Comparison of ENCODE assay signal across 18 cellular contexts in the genomic region with DNA sequence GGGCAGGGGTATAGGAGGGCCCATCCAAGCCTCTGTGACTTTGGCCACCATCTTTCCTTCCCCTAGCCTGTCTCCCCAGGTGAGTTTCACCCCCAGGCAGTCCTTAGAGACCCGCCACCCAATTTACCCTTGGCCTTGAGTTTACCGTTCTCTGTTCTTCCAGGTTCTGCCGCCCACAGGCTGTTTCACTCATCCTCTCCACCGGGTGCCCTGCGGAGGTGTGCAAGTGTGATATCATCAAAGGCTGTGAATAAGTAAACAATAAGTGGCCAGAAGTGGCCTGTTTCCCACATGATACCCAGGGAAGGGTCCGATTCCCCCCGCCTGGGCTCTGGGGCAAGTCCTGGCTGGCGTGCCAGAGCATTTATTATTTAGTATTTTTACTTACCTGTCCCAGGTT. TPM values are rescaled to one million over a fixed set of nuclear protein-coding genes. Genes with fewer than 3 reads are reported as not detected.
DNase-seq lines count a peak whose midpoint lies in the region; ATAC-seq, FAIRE-seq and TF ChIP-seq lines count a peak whose summit lies in the region.
"Had no signal": no experiment of that assay in that cellular context is flagged by ENCODE, and none has a peak within 500 bp of the region (broad histone marks: within the 10 kb centered on the region; RNA-seq: fewer than 3 reads in every experiment).

No MANE protein-coding gene starts in this region.

- POLR2A ChIA-PET in activated CD4-positive, alpha-beta memory T cell treated with anti-CD3 and anti-CD28 coated beads for 36 hours (lab: Charles Lee), result no interaction called here
- POLR2A ChIA-PET in activated CD4-positive, alpha-beta memory T cell treated with anti-CD3 and anti-CD28 coated beads, Interleukin-2, amount 10 ng/mL, durations not matched to agents 7 days and 5 days (lab: Charles Lee), result no interaction called here
- POLR2A ChIA-PET in A549 (lab: Yijun Ruan, JAX) (no interaction called here), K562 (lab: Yijun Ruan, JAX) (no interaction called here)

- peak; percentile 24 to 30; a peak in 1 of 6 replicates for ATAC-seq in A549
- ATAC-seq in K562, result peak; percentile 29; the same call in 1 of the 3 replicates
- ATAC-seq: CD8-positive, alpha-beta T cell had no signal

- CTCF ChIA-PET in activated CD4-positive, alpha-beta memory T cell treated with anti-CD3 and anti-CD28 coated beads for 36 hours (lab: Charles Lee), result interaction anchor here (1.2 kb wide), 1 partner anchor 14 kb away, joined by 3 read pairs; no protein-coding TSS in a partner anchor
- CTCF ChIA-PET in activated CD4-positive, alpha-beta memory T cell treated with anti-CD3 and anti-CD28 coated beads, Interleukin-2, amount 10 ng/mL, durations not matched to agents 7 days and 5 days (lab: Charles Lee), result no interaction called here
- CTCF ChIA-PET in A549 (lab: Yijun Ruan, JAX) (interaction anchor here (0.8 to 4.6 kb wide), 4 partner anchors 9 to 46 kb away, joined by 3 to 34 read pairs (median 5); a partner anchor contains a TSS), K562 (lab: Yijun Ruan, JAX; ENCODE audit: low intra/inter-chr PET ratio) (no interaction called here)

- no peaks in the 10 kb centered on the region for H3K4me1 ChIP-seq in A549
- H3K4me1 ChIP-seq in K562 (replicated peaks in 1 of 2; ENCODE audit: control insufficient read depth in 2 of 2, insufficient read depth in 2 of 2, low read length in 2 of 2), result peaks cover 0 to 5% of the 10 kb centered on the region in 2 experiments; a peak in 3 of 5 replicates
- H3K4me1 ChIP-seq in ascending aorta, result no peaks in the 10 kb centered on the region
- H3K4me1 ChIP-seq: Caco-2 had no signal

- H3K4me1 Mint-ChIP-seq in activated CD4-positive, alpha-beta memory T cell treated with anti-CD3 and anti-CD28 coated beads for 36 hours (ENCODE audit: low read depth), result peaks cover 12% of the 10 kb centered on the region
- H3K4me1 Mint-ChIP-seq in activated CD4-positive, alpha-beta memory T cell treated with anti-CD3 and anti-CD28 coated beads, Interleukin-2, amount 10 ng/mL, durations not matched to agents 7 days and 5 days, result peaks cover 12% of the 10 kb centered on the region

- no peak overlapping the region for H3K4me3 ChIP-seq in A549
- no peak overlapping the region for H3K4me3 ChIP-seq in K562
- no peak overlapping the region for H3K4me3 ChIP-seq in ascending aorta

- no TSS peak for BruUV-seq in K562 (replicated peaks; lab: Mats Ljungman, UMichigan)

- no peaks in the 10 kb centered on the region for H3K36me3 Mint-ChIP-seq in activated CD4-positive, alpha-beta memory T cell treated with anti-CD3 and anti-CD28 coated beads for 36 hours
- H3K36me3 Mint-ChIP-seq in activated CD4-positive, alpha-beta memory T cell treated with anti-CD3 and anti-CD28 coated beads, Interleukin-2, amount 10 ng/mL, durations not matched to agents 7 days and 5 days (ENCODE audit: low read depth), result peaks cover 9% of the 10 kb centered on the region
- H3K36me3 Mint-ChIP-seq: CD14-positive monocyte; CD8-positive, alpha-beta T cell had no signal

- TF ChIP-seq EP300 in A549 (IDR thresholded peaks at IDR 0.05) (no peak), K562 (IDR thresholded peaks at IDR 0.05; ENCODE audit: low read length) (no peak)

- no peak overlapping the region for H3K9ac ChIP-seq in K562 (ENCODE audit: insufficient read depth in 1 of 2, low read depth in 2 of 2, low read length in 2 of 2)

- no peaks in the 10 kb centered on the region for H4K20me1 ChIP-seq in K562 (replicated peaks; ENCODE audit: control insufficient read depth, insufficient read depth, low read length)

- TF ChIP-seq RAD21 in A549 (conservative IDR thresholded peaks at IDR 0.05 in 1 of 2, IDR thresholded peaks at IDR 0.05 in 1 of 2) (no peak), K562 (CRISPR knock-in tag; conservative IDR thresholded peaks at IDR 0.05 in 1 of 2, IDR thresholded peaks at IDR 0.05 in 1 of 2) (no peak)

- intact Hi-C loops in activated CD4-positive, alpha-beta memory T cell treated with anti-CD3 and anti-CD28 coated beads for 36 hours (cut with micrococcal nuclease), result no loop called here
- intact Hi-C loops in K562 (cut with micrococcal nuclease) (loop anchor here (5.0 kb wide), 1 partner anchor 46 kb away; a partner anchor contains a TSS), ascending aorta (cut with DNase I) (no loop called here)

- TF ChIP-seq CTCF in A549 (IDR thresholded peaks at IDR 0.05) (no peak), K562 (IDR thresholded peaks at IDR 0.05 in 2 of 3, conservative IDR thresholded peaks at IDR 0.05 in 1 of 3; ENCODE audit: insufficient read depth in 2 of 3, low read depth in 1 of 3, low read length in 3 of 3) (no peak), ascending aorta (IDR thresholded peaks at IDR 0.05) (no peak)

- no peaks in the 10 kb centered on the region for H3K9me1 ChIP-seq in K562 (ENCODE audit: control insufficient read depth, insufficient read depth, low read length)

- in situ Hi-C loops in K562 (cut with MboI), result no loop called here

- no peaks in the 10 kb centered on the region for H3K9me3 ChIP-seq in A549
- no peaks in the 10 kb centered on the region for H3K9me3 ChIP-seq in K562 (replicated peaks; ENCODE audit: control insufficient read depth, insufficient read depth, low read depth, low read length)
- no peaks in the 10 kb centered on the region for H3K9me3 ChIP-seq in ascending aorta
- H3K9me3 ChIP-seq: Caco-2 had no signal

- no peak overlapping the region for H2AFZ ChIP-seq in K562 (ENCODE audit: low read depth, low read length)

- H3K27ac Mint-ChIP-seq in activated CD4-positive, alpha-beta memory T cell treated with anti-CD3 and anti-CD28 coated beads for 36 hours, result no peak overlapping the region
- H3K27ac Mint-ChIP-seq in activated CD4-positive, alpha-beta memory T cell treated with anti-CD3 and anti-CD28 coated beads, Interleukin-2, amount 10 ng/mL, durations not matched to agents 7 days and 5 days, result no peak overlapping the region
- H3K27ac Mint-ChIP-seq: CD14-positive monocyte; CD8-positive, alpha-beta T cell; IgD-negative memory B cell had no signal

- 70% methylated on average over 8 of the region's 8 CpGs for WGBS in A549 (ENCODE audit: missing lambda C conversion rate)
- 14% methylated on average over 5 of the region's 8 CpGs for WGBS in K562 (ENCODE audit: insufficient coverage, low coverage, missing lambda C conversion rate)

- no peak overlapping the region for H3K4me2 ChIP-seq in A549
- H3K4me2 ChIP-seq in K562 (ENCODE audit: insufficient read depth, low read length), result no peak overlapping the region

- DNase-seq in activated CD4-positive, alpha-beta memory T cell treated with anti-CD3 and anti-CD28 coated beads for 36 hours, result peak; percentile 49
- DNase-seq in activated CD4-positive, alpha-beta memory T cell treated with anti-CD3 and anti-CD28 coated beads, Interleukin-2, amount 10 ng/mL, durations not matched to agents 7 days and 5 days, result no peak
- DNase-seq in A549 (ENCODE audit: low read depth in 1 of 2, low spot score in 1 of 2) (no peak), COLO668 (lab: John Stamatoyannopoulos, UW; ENCODE audit: unreplicated experiment) (peak; percentile 8), K562 (ENCODE audit: extremely low read depth in 1 of 4, low spot score in 3 of 4) (no peak), ascending aorta (ENCODE audit: low spot score in 2 of 2) (no peak), T1000 (lab: John Stamatoyannopoulos, UW) (no peak), hypothalamus (lab: John Stamatoyannopoulos, UW) (no peak)
- DNase-seq: Caco-2; CD8-positive, alpha-beta T cell; HCEC 1CT had no signal

- no peaks in the 10 kb centered on the region; a peak in 1 of 5 replicates for H3K27me3 ChIP-seq in K562 (ENCODE audit: control insufficient read depth in 2 of 2, insufficient read depth in 2 of 2, low read length in 2 of 2)
- H3K27me3 ChIP-seq in ascending aorta, result no peaks in the 10 kb centered on the region

- H3K27ac ChIP-seq in A549 (no peak overlapping the region), K562 (ENCODE audit: extremely low read depth, low read depth, low read length) (no peak overlapping the region), ascending aorta (no peak overlapping the region)
- H3K27ac ChIP-seq: HL-60 had no signal

- H3K79me2 ChIP-seq in K562 (ENCODE audit: control insufficient read depth, insufficient read depth, low read length), result no peaks in the 10 kb centered on the region

- FAIRE-seq in A549 (lab: Jason Lieb, UNC) (no peak), K562 (lab: Jason Lieb, UNC) (no peak)

- TF ChIP-seq POLR2A in A549 (IDR thresholded peaks at IDR 0.05; ENCODE audit: low read length), result no peak
- no peak for TF ChIP-seq POLR2A in K562 (conservative IDR thresholded peaks at IDR 0.05)

- H3K36me3 ChIP-seq in K562 (ENCODE audit: control insufficient read depth, insufficient read depth, low read length) (no peaks in the 10 kb centered on the region), ascending aorta (no peaks in the 10 kb centered on the region)

- no peak overlapping the region for H3K4me3 Mint-ChIP-seq in activated CD4-positive, alpha-beta memory T cell treated with anti-CD3 and anti-CD28 coated beads for 36 hours
- no peak overlapping the region for H3K4me3 Mint-ChIP-seq in activated CD4-positive, alpha-beta memory T cell treated with anti-CD3 and anti-CD28 coated beads, Interleukin-2, amount 10 ng/mL, durations not matched to agents 7 days and 5 days
- H3K4me3 Mint-ChIP-seq: CD8-positive, alpha-beta T cell had no signal

- H3K27me3 Mint-ChIP-seq in activated CD4-positive, alpha-beta memory T cell treated with anti-CD3 and anti-CD28 coated beads for 36 hours, result no peaks in the 10 kb centered on the region
- H3K27me3 Mint-ChIP-seq in activated CD4-positive, alpha-beta memory T cell treated with anti-CD3 and anti-CD28 coated beads, Interleukin-2, amount 10 ng/mL, durations not matched to agents 7 days and 5 days, result peaks cover 6% of the 10 kb centered on the region

- H3K9me3 Mint-ChIP-seq in activated CD4-positive, alpha-beta memory T cell treated with anti-CD3 and anti-CD28 coated beads for 36 hours, result no peaks in the 10 kb centered on the region
- H3K9me3 Mint-ChIP-seq in activated CD4-positive, alpha-beta memory T cell treated with anti-CD3 and anti-CD28 coated beads, Interleukin-2, amount 10 ng/mL, durations not matched to agents 7 days and 5 days, result peaks cover 3% of the 10 kb centered on the region
- H3K9me3 Mint-ChIP-seq: CD8-positive, alpha-beta T cell; IgD-negative memory B cell had no signal

RNA-seq across cellular contexts. Expression of a gene that starts 15.1 kb away (rescaled TPM):
- total RNA-seq in activated CD4-positive, alpha-beta memory T cell treated with anti-CD3 and anti-CD28 coated beads for 36 hours, result 1 to 10 TPM; 5.0 TPM
- 1 to 10 TPM; 6.0 to 6.9 TPM for total RNA-seq in activated CD4-positive, alpha-beta memory T cell treated with anti-CD3 and anti-CD28 coated beads, Interleukin-2, amount 10 ng/mL, durations not matched to agents 7 days and 5 days
- polyA plus RNA-seq in A549 (2011; rRNA removed), result 0.16 and 0.30 TPM in 2 replicates
- 0.52 and 0.75 TPM in 2 replicates for polyA plus RNA-seq in A549 (2012; cell fraction: cytosol; rRNA removed)
- polyA plus RNA-seq in A549 (2012; cell fraction: nucleus; rRNA removed), result 1.6 and 2.7 TPM in 2 replicates
- polyA plus RNA-seq in A549 (2017; fragmentation: RNase III; extraction: RNeasy Plus Mini Kit Qiagen cat#74134 plus additional on column Dnase treatment), result 0.35 to 0.71 TPM (median 0.68 TPM) in 3 replicates
- 0.49 TPM in 1 of 2 replicates, not detected in the other for polyA minus RNA-seq in A549 (2011; rRNA and poly(A)+ RNA removed)
- 0.35 and 1.1 TPM in 2 replicates for total RNA-seq in K562 (2011; cell fraction: chromatin; rRNA removed; ENCODE audit: low replicate concordance)
- total RNA-seq in K562 (2011; cell fraction: nucleolus; rRNA removed), result 0.67 and 0.92 TPM in 2 replicates
- 0.66 and 0.76 TPM in 2 replicates for total RNA-seq in K562 (2011; cell fraction: nucleoplasm; rRNA removed)
- total RNA-seq in K562 (2014; rRNA removed), result 0.08 and 0.23 TPM in 2 replicates
- not detected in 2 replicates for total RNA-seq in K562 (2014; rRNA removed; fragmentation: Illumina TruSeq; extraction: Trizol)
- total RNA-seq in K562 (2015; rRNA removed; fragmentation: Illumina TruSeq; extraction: Trizol), result 0.19 TPM in 1 of 2 replicates, not detected in the other
- 0.20 and 0.22 TPM in 2 replicates for total RNA-seq in K562 (2021)
- polyA plus RNA-seq in K562 (2011; rRNA removed), result 0.10 and 0.84 TPM in 2 replicates
- 0.30 and 0.63 TPM in 2 replicates for polyA plus RNA-seq in K562 (2011; cell fraction: cytosol; rRNA removed)
- 1.3 and 1.8 TPM in 2 replicates for polyA plus RNA-seq in K562 (2011; cell fraction: nucleus; rRNA removed)
- polyA plus RNA-seq in K562 (2012), result 0.40 and 1.6 TPM in 2 replicates
- 0.47 and 0.52 TPM in 2 replicates for polyA plus RNA-seq in K562 (2014; fragmentation: Illumina TruSeq; extraction: Trizol)
- polyA plus RNA-seq in K562 (2014; fragmentation: Nextera tagmentation; extraction: Ambion mirVana), result not detected
- polyA plus RNA-seq in K562 (2014; rRNA removed), result 0.24 and 0.43 TPM in 2 replicates
- 0.33 TPM in 1 of 2 replicates, not detected in the other for polyA minus RNA-seq in K562 (2011; rRNA and poly(A)+ RNA removed)
- polyA minus RNA-seq in K562 (2011; cell fraction: cytosol; rRNA and poly(A)+ RNA removed), result not detected in 2 replicates
- 0.13 and 0.22 TPM in 2 replicates for polyA minus RNA-seq in K562 (2011; cell fraction: nucleus; rRNA and poly(A)+ RNA removed)
- total RNA-seq in ascending aorta, result not detected
- total RNA-seq: Daoy had no signal
- polyA plus RNA-seq: CD14-positive monocyte, IgD-negative memory B cell had no signal

RNA-seq across cellular contexts. Expression of a gene that starts 19.4 kb away (rescaled TPM):
- total RNA-seq in activated CD4-positive, alpha-beta memory T cell treated with anti-CD3 and anti-CD28 coated beads for 36 hours, result 1,000 to 10,000 TPM; 1,724 to 1,734 TPM
- 1,000 to 10,000 TPM; 1,403 to 1,450 TPM for total RNA-seq in activated CD4-positive, alpha-beta memory T cell treated with anti-CD3 and anti-CD28 coated beads, Interleukin-2, amount 10 ng/mL, durations not matched to agents 7 days and 5 days
- polyA plus RNA-seq in A549 (2011; rRNA removed), result 741 and 761 TPM in 2 replicates
- polyA plus RNA-seq in A549 (2012; cell fraction: cytosol; rRNA removed), result 1,311 and 1,575 TPM in 2 replicates
- 1,948 and 2,569 TPM in 2 replicates for polyA plus RNA-seq in A549 (2012; cell fraction: nucleus; rRNA removed)
- 1,254 to 1,331 TPM (median 1,286 TPM) in 3 replicates for polyA plus RNA-seq in A549 (2017; fragmentation: RNase III; extraction: RNeasy Plus Mini Kit Qiagen cat#74134 plus additional on column Dnase treatment)
- 1,184 and 1,372 TPM in 2 replicates for polyA minus RNA-seq in A549 (2011; rRNA and poly(A)+ RNA removed)
- total RNA-seq in K562 (2011; cell fraction: chromatin; rRNA removed; ENCODE audit: low replicate concordance), result 353 and 782 TPM in 2 replicates
- total RNA-seq in K562 (2011; cell fraction: nucleolus; rRNA removed), result 1,073 and 1,081 TPM in 2 replicates
- 670 and 734 TPM in 2 replicates for total RNA-seq in K562 (2011; cell fraction: nucleoplasm; rRNA removed)
- 1,524 and 2,127 TPM in 2 replicates for total RNA-seq in K562 (2014; rRNA removed)
- 349 and 485 TPM in 2 replicates for total RNA-seq in K562 (2014; rRNA removed; fragmentation: Illumina TruSeq; extraction: Trizol)
- total RNA-seq in K562 (2015; rRNA removed; fragmentation: Illumina TruSeq; extraction: Trizol), result 1,293 TPM in 2 replicates
- total RNA-seq in K562 (2021), result 2,182 and 2,224 TPM in 2 replicates
- polyA plus RNA-seq in K562 (2011; rRNA removed), result 1,608 and 2,690 TPM in 2 replicates
- polyA plus RNA-seq in K562 (2011; cell fraction: cytosol; rRNA removed), result 3,531 and 4,006 TPM in 2 replicates
- 1,789 and 1,816 TPM in 2 replicates for polyA plus RNA-seq in K562 (2011; cell fraction: nucleus; rRNA removed)
- polyA plus RNA-seq in K562 (2012), result 2,117 and 3,116 TPM in 2 replicates
- polyA plus RNA-seq in K562 (2014; fragmentation: Illumina TruSeq; extraction: Trizol), result 1,472 and 2,010 TPM in 2 replicates
- polyA plus RNA-seq in K562 (2014; fragmentation: Nextera tagmentation; extraction: Ambion mirVana), result 100 to 1,000 TPM; 311 to 650 TPM
- 1,079 and 1,272 TPM in 2 replicates for polyA plus RNA-seq in K562 (2014; rRNA removed)
- 1,182 and 1,195 TPM in 2 replicates for polyA minus RNA-seq in K562 (2011; rRNA and poly(A)+ RNA removed)
- 2,149 and 3,513 TPM in 2 replicates for polyA minus RNA-seq in K562 (2011; cell fraction: cytosol; rRNA and poly(A)+ RNA removed)
- 407 and 747 TPM in 2 replicates for polyA minus RNA-seq in K562 (2011; cell fraction: nucleus; rRNA and poly(A)+ RNA removed)
- total RNA-seq in ascending aorta, result 1,202 TPM

RNA-seq across cellular contexts. Expression of a gene that starts 23.2 kb away (rescaled TPM):
- not detected for total RNA-seq in activated CD4-positive, alpha-beta memory T cell treated with anti-CD3 and anti-CD28 coated beads for 36 hours
- not detected for total RNA-seq in activated CD4-positive, alpha-beta memory T cell treated with anti-CD3 and anti-CD28 coated beads, Interleukin-2, amount 10 ng/mL, durations not matched to agents 7 days and 5 days
- polyA plus RNA-seq in A549 (2011; rRNA removed) (not detected in 2 replicates), A549 (2017; fragmentation: RNase III; extraction: RNeasy Plus Mini Kit Qiagen cat#74134 plus additional on column Dnase treatment) (not detected in 3 replicates), K562 (2011; rRNA removed) (not detected in 2 replicates), K562 (2014; fragmentation: Illumina TruSeq; extraction: Trizol) (not detected in 2 replicates), K562 (2014; fragmentation: Nextera tagmentation; extraction: Ambion mirVana) (not detected), K562 (2014; rRNA removed) (not detected in 2 replicates)
- polyA plus RNA-seq in A549 (2012; cell fraction: cytosol; rRNA removed), result not detected in 2 replicates
- polyA plus RNA-seq in A549 (2012; cell fraction: nucleus; rRNA removed), result not detected in 2 replicates
- polyA minus RNA-seq in A549 (2011; rRNA and poly(A)+ RNA removed), result not detected in 2 replicates
- not detected in 2 replicates for total RNA-seq in K562 (2011; cell fraction: chromatin; rRNA removed; ENCODE audit: low replicate concordance)
- total RNA-seq in K562 (2011; cell fraction: nucleolus; rRNA removed), result not detected in 2 replicates
- not detected in 2 replicates for total RNA-seq in K562 (2011; cell fraction: nucleoplasm; rRNA removed)
- total RNA-seq in K562 (2014; rRNA removed) (not detected in 2 replicates), K562 (2014; rRNA removed; fragmentation: Illumina TruSeq; extraction: Trizol) (not detected in 2 replicates), K562 (2015; rRNA removed; fragmentation: Illumina TruSeq; extraction: Trizol) (not detected in 2 replicates), K562 (2021) (not detected in 2 replicates), ascending aorta (not detected)
- polyA plus RNA-seq in K562 (2011; cell fraction: cytosol; rRNA removed), result not detected in 2 replicates
- polyA plus RNA-seq in K562 (2011; cell fraction: nucleus; rRNA removed), result not detected in 2 replicates
- polyA plus RNA-seq in K562 (2012), result not detected in 2 replicates
- not detected in 2 replicates for polyA minus RNA-seq in K562 (2011; rRNA and poly(A)+ RNA removed)
- polyA minus RNA-seq in K562 (2011; cell fraction: cytosol; rRNA and poly(A)+ RNA removed), result not detected in 2 replicates
- polyA minus RNA-seq in K562 (2011; cell fraction: nucleus; rRNA and poly(A)+ RNA removed), result not detected in 2 replicates
- total RNA-seq: A673; Caco-2; CD8-positive, alpha-beta T cell; Daoy; H4 had no signal
- polyA plus RNA-seq: BJ, CD14-positive monocyte, IgD-negative memory B cell had no signal

RNA-seq across cellular contexts. Expression of a gene that starts 29.6 kb away (rescaled TPM):
- 100 to 1,000 TPM; 121 to 133 TPM for total RNA-seq in activated CD4-positive, alpha-beta memory T cell treated with anti-CD3 and anti-CD28 coated beads for 36 hours
- total RNA-seq in activated CD4-positive, alpha-beta memory T cell treated with anti-CD3 and anti-CD28 coated beads, Interleukin-2, amount 10 ng/mL, durations not matched to agents 7 days and 5 days, result 100 to 1,000 TPM; 146 to 147 TPM
- polyA plus RNA-seq in A549 (2011; rRNA removed) (102 and 117 TPM in 2 replicates), A549 (2017; fragmentation: RNase III; extraction: RNeasy Plus Mini Kit Qiagen cat#74134 plus additional on column Dnase treatment) (107 to 117 TPM (median 115 TPM) in 3 replicates), K562 (2011; rRNA removed) (153 and 187 TPM in 2 replicates), K562 (2014; fragmentation: Illumina TruSeq; extraction: Trizol) (138 and 157 TPM in 2 replicates), K562 (2014; fragmentation: Nextera tagmentation; extraction: Ambion mirVana) (10 to 100 TPM in 1 of 2 experiments, 1 to 10 TPM in 1; 3.5 to 10.7 TPM), K562 (2014; rRNA removed) (183 TPM in 2 replicates)
- polyA plus RNA-seq in A549 (2012; cell fraction: cytosol; rRNA removed), result 237 and 266 TPM in 2 replicates
- 236 and 260 TPM in 2 replicates for polyA plus RNA-seq in A549 (2012; cell fraction: nucleus; rRNA removed)
- 326 and 415 TPM in 2 replicates for polyA minus RNA-seq in A549 (2011; rRNA and poly(A)+ RNA removed)
- 46.3 and 109 TPM in 2 replicates for total RNA-seq in K562 (2011; cell fraction: chromatin; rRNA removed; ENCODE audit: low replicate concordance)
- 90.3 and 97.7 TPM in 2 replicates for total RNA-seq in K562 (2011; cell fraction: nucleolus; rRNA removed)
- 76.9 and 90.5 TPM in 2 replicates for total RNA-seq in K562 (2011; cell fraction: nucleoplasm; rRNA removed)
- total RNA-seq in K562 (2014; rRNA removed) (131 and 171 TPM in 2 replicates), K562 (2014; rRNA removed; fragmentation: Illumina TruSeq; extraction: Trizol) (38.9 and 59.9 TPM in 2 replicates), K562 (2015; rRNA removed; fragmentation: Illumina TruSeq; extraction: Trizol) (107 and 115 TPM in 2 replicates), K562 (2021) (158 TPM in 2 replicates), ascending aorta (50.7 TPM)
- 311 and 402 TPM in 2 replicates for polyA plus RNA-seq in K562 (2011; cell fraction: cytosol; rRNA removed)
- polyA plus RNA-seq in K562 (2011; cell fraction: nucleus; rRNA removed), result 149 and 168 TPM in 2 replicates
- 161 and 166 TPM in 2 replicates for polyA plus RNA-seq in K562 (2012)
- 162 and 295 TPM in 2 replicates for polyA minus RNA-seq in K562 (2011; rRNA and poly(A)+ RNA removed)
- polyA minus RNA-seq in K562 (2011; cell fraction: cytosol; rRNA and poly(A)+ RNA removed), result 136 and 139 TPM in 2 replicates
- polyA minus RNA-seq in K562 (2011; cell fraction: nucleus; rRNA and poly(A)+ RNA removed), result 23.2 and 36.2 TPM in 2 replicates

RNA-seq across cellular contexts. Expression of a gene that starts 35.4 kb away (rescaled TPM):
- under 1 TPM; 0.33 to 0.34 TPM for total RNA-seq in activated CD4-positive, alpha-beta memory T cell treated with anti-CD3 and anti-CD28 coated beads for 36 hours
- total RNA-seq in activated CD4-positive, alpha-beta memory T cell treated with anti-CD3 and anti-CD28 coated beads, Interleukin-2, amount 10 ng/mL, durations not matched to agents 7 days and 5 days, result not detected
- 2.5 and 3.4 TPM in 2 replicates for polyA plus RNA-seq in A549 (2011; rRNA removed)
- polyA plus RNA-seq in A549 (2012; cell fraction: cytosol; rRNA removed), result 6.4 and 6.9 TPM in 2 replicates
- 42.3 and 48.7 TPM in 2 replicates for polyA plus RNA-seq in A549 (2012; cell fraction: nucleus; rRNA removed)
- 4.6 to 6.7 TPM (median 5.5 TPM) in 3 replicates for polyA plus RNA-seq in A549 (2017; fragmentation: RNase III; extraction: RNeasy Plus Mini Kit Qiagen cat#74134 plus additional on column Dnase treatment)
- 2.0 and 5.1 TPM in 2 replicates for polyA minus RNA-seq in A549 (2011; rRNA and poly(A)+ RNA removed)
- total RNA-seq in K562 (2011; cell fraction: chromatin; rRNA removed; ENCODE audit: low replicate concordance), result 1.4 and 2.0 TPM in 2 replicates
- 0.79 and 1.2 TPM in 2 replicates for total RNA-seq in K562 (2011; cell fraction: nucleolus; rRNA removed)
- 0.44 and 0.99 TPM in 2 replicates for total RNA-seq in K562 (2011; cell fraction: nucleoplasm; rRNA removed)
- not detected in 2 replicates for total RNA-seq in K562 (2014; rRNA removed)
- 0.07 and 0.22 TPM in 2 replicates for total RNA-seq in K562 (2014; rRNA removed; fragmentation: Illumina TruSeq; extraction: Trizol)
- 0.11 and 0.29 TPM in 2 replicates for total RNA-seq in K562 (2015; rRNA removed; fragmentation: Illumina TruSeq; extraction: Trizol)
- 0.38 and 0.47 TPM in 2 replicates for total RNA-seq in K562 (2021)
- 0.31 and 0.79 TPM in 2 replicates for polyA plus RNA-seq in K562 (2011; rRNA removed)
- polyA plus RNA-seq in K562 (2011; cell fraction: cytosol; rRNA removed), result 0.55 and 1.5 TPM in 2 replicates
- 3.4 and 4.3 TPM in 2 replicates for polyA plus RNA-seq in K562 (2011; cell fraction: nucleus; rRNA removed)
- 0.70 and 0.80 TPM in 2 replicates for polyA plus RNA-seq in K562 (2012)
- polyA plus RNA-seq in K562 (2014; fragmentation: Illumina TruSeq; extraction: Trizol), result 0.21 and 0.27 TPM in 2 replicates
- polyA plus RNA-seq in K562 (2014; fragmentation: Nextera tagmentation; extraction: Ambion mirVana), result under 1 TPM; 0.03 to 0.23 TPM
- 0.36 and 2.6 TPM in 2 replicates for polyA plus RNA-seq in K562 (2014; rRNA removed)
- polyA minus RNA-seq in K562 (2011; rRNA and poly(A)+ RNA removed), result 0.51 TPM in 1 of 2 replicates, not detected in the other
- polyA minus RNA-seq in K562 (2011; cell fraction: cytosol; rRNA and poly(A)+ RNA removed), result not detected in 2 replicates
- polyA minus RNA-seq in K562 (2011; cell fraction: nucleus; rRNA and poly(A)+ RNA removed), result 0.13 and 0.67 TPM in 2 replicates
- not detected for total RNA-seq in ascending aorta
- total RNA-seq: CD8-positive, alpha-beta T cell; Daoy had no signal
- polyA plus RNA-seq: IgD-negative memory B cell had no signal

Comparison
In these comparisons a context has a peak if more than half of its experiments do, and no peak if none do; other contexts are left out.
1. DNase-seq: peak in activated CD4-positive, alpha-beta memory T cell treated with anti-CD3 and anti-CD28 coated beads for 36 hours (single experiment) and COLO668 (single experiment); none in activated CD4-positive, alpha-beta memory T cell treated with anti-CD3 and anti-CD28 coated beads, Interleukin-2, amount 10 ng/mL, durations not matched to agents 7 days and 5 days (single experiment), A549 (0 of 2), K562 (0 of 4), ascending aorta (0 of 2), T1000 (single experiment) and hypothalamus (0 of 51).
2. CTCF ChIA-PET loops: an anchor here in activated CD4-positive, alpha-beta memory T cell treated with anti-CD3 and anti-CD28 coated beads for 36 hours (1.2 kb wide) and A549 (0.8 to 4.6 kb wide); none called in activated CD4-positive, alpha-beta memory T cell treated with anti-CD3 and anti-CD28 coated beads, Interleukin-2, amount 10 ng/mL, durations not matched to agents 7 days and 5 days and K562.